ENCODE assay signal across 16 cellular contexts in the genomic region with DNA sequence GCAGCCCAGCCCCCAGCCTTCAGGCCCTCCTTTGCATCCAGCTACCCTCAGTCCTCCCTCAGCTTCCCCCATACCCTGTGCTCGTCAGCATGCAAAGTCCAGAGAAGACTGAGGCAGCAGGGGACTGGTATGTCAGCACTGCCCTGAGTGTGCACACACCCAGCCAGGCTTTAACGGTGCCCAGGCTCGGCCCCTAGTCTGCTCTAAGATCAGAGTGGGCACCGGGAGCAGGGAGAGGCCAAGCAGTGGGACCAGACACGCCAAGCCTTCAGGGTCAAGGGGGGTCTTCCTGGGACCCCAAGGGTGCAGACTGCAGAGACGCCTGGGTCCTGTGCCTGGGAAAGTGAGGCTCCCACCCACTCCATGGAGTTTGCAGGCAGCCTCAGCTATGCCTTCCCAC.
DNase-seq lines count a peak whose midpoint lies in the region; ATAC-seq, FAIRE-seq and TF ChIP-seq lines count a peak whose summit lies in the region.
"Had no signal": no experiment of that assay in that cellular context is flagged by ENCODE, and none has a peak within 500 bp of the region (broad histone marks: within the 10 kb centered on the region; RNA-seq: fewer than 3 reads in every experiment).

No MANE protein-coding gene starts in this region.

- H3K27me3 Mint-ChIP-seq in stimulated activated memory B cell treated with anti-CD40 and anti-IgM and Interleukin-4, amounts not matched to agents 10 μg/mL and 1 μg/mL and 100 μg/mL, for 72 hours = peaks cover 30% of the 10 kb centered on the region
- no peaks in the 10 kb centered on the region for H3K27me3 Mint-ChIP-seq in CD8-positive, alpha-beta T cell (ENCODE audit: low read depth)

- H3K4me2 ChIP-seq in H1 (ENCODE audit: insufficient read depth in 1 of 2, low read depth in 2 of 2, low read length in 2 of 2) (no peak overlapping the region), neuronal stem cell (ENCODE audit: insufficient read depth, low read length, poor library complexity, severe bottlenecking) (no peak overlapping the region)

- H3K79me2 ChIP-seq in H1 (ENCODE audit: control insufficient read depth in 1 of 2, insufficient read depth in 2 of 2, low read length in 2 of 2) = no peaks in the 10 kb centered on the region

- H3K79me1 ChIP-seq in H1 (ENCODE audit: low read depth, low read length) (no peaks in the 10 kb centered on the region), neuronal stem cell (ENCODE audit: low read depth, low read length) (no peaks in the 10 kb centered on the region)

- WGBS in H1 (ENCODE audit: extremely low coverage in 1 of 2, insufficient coverage in 1 of 2, insufficient read length in 1 of 2, insufficient replicate concordance in 2 of 2, low coverage in 1 of 2, low lambda C conversion rate in 2 of 2, missing lambda C conversion rate in 1 of 2), 2 experiments = 100% methylated on average over 4 of the region's 6 CpGs; no CpG with 5 or more reads in 1 of the 2 experiments
- WGBS in neuronal stem cell (ENCODE audit: extremely low coverage in 2 of 2, insufficient read length in 2 of 2, insufficient replicate concordance in 1 of 2), 2 donors = no CpG with 5 or more reads among the region's 6 CpGs

- TF ChIP-seq RAD21 in H1 (IDR thresholded peaks at IDR 0.05 in 1 of 2, conservative IDR thresholded peaks at IDR 0.05 in 1 of 2; ENCODE audit: low read depth in 2 of 2, low read length in 2 of 2) = no peak

- no peak overlapping the region for H2BK5ac ChIP-seq in H1 (ENCODE audit: low read depth, low read length)
- no peak overlapping the region for H2BK5ac ChIP-seq in neuronal stem cell (ENCODE audit: low read length)

- no peak overlapping the region for H4K91ac ChIP-seq in H1 (replicated peaks; ENCODE audit: insufficient read length, low read length)
- H4K91ac ChIP-seq in neuronal stem cell (ENCODE audit: low read depth, low read length, poor library complexity) = no peak overlapping the region

- no peak overlapping the region for H2BK20ac ChIP-seq in H1 (ENCODE audit: low read length)

- H3K56ac ChIP-seq in H1 (replicated peaks; ENCODE audit: insufficient read length, low read depth, low read length) = no peak overlapping the region

- H4K5ac ChIP-seq in H1 (ENCODE audit: insufficient read length, low read depth, low read length) = no peak overlapping the region

- H3K9ac ChIP-seq in H1 (replicated peaks in 1 of 4; ENCODE audit: extremely low read depth in 1 of 4, low read depth in 3 of 4, low read length in 3 of 4) (no peak overlapping the region), neuronal stem cell (ENCODE audit: low read depth, low read length, poor library complexity) (no peak overlapping the region)

- no peak overlapping the region for H2BK120ac ChIP-seq in H1 (replicated peaks; ENCODE audit: low read depth, low read length)
- no peak overlapping the region for H2BK120ac ChIP-seq in neuronal stem cell (ENCODE audit: low read depth, low read length)

- no peak for TF ChIP-seq POLR2A in H1 (IDR thresholded peaks at IDR 0.05; ENCODE audit: control extremely low read depth in 1 of 2, low read depth in 2 of 2, low read length in 2 of 2)

- H2BK12ac ChIP-seq in H1 (ENCODE audit: low read depth, low read length) (no peak overlapping the region), neuronal stem cell (ENCODE audit: low read length) (no peak overlapping the region)

- no TSS peak for BruUV-seq in Panc1 (replicated peaks; lab: Mats Ljungman, UMichigan)

- H3K9me3 ChIP-seq in Panc1 (ENCODE audit: control insufficient read depth, insufficient read depth, low read depth, low read length) (no peaks in the 10 kb centered on the region), H1 (ENCODE audit: insufficient read depth in 2 of 2, low read depth in 1 of 2, low read length in 1 of 2) (no peaks in the 10 kb centered on the region), neuronal stem cell (replicated peaks in 1 of 2; ENCODE audit: control insufficient read depth in 2 of 2, insufficient read depth in 1 of 2, low read depth in 1 of 2, low read length in 2 of 2) (no peaks in the 10 kb centered on the region)
- H3K9me3 ChIP-seq in CD8-positive, alpha-beta T cell (ENCODE audit: low read length) = no peaks in the 10 kb centered on the region
- H3K9me3 ChIP-seq: Caco-2 had no signal

- H3K4me1 Mint-ChIP-seq in stimulated activated memory B cell treated with anti-CD40 and anti-IgM and Interleukin-4, amounts not matched to agents 10 μg/mL and 1 μg/mL and 100 μg/mL, for 72 hours = no peaks in the 10 kb centered on the region
- H3K4me1 Mint-ChIP-seq in CD8-positive, alpha-beta T cell (ENCODE audit: low read depth) = no peaks in the 10 kb centered on the region

- no peak overlapping the region for H2BK15ac ChIP-seq in H1 (ENCODE audit: low read length)
- no peak overlapping the region for H2BK15ac ChIP-seq in neuronal stem cell (ENCODE audit: low read length)

- H3K4ac ChIP-seq in H1 (replicated peaks; ENCODE audit: insufficient read length, low read depth, low read length) (no peak overlapping the region), neuronal stem cell (ENCODE audit: low read length) (no peak overlapping the region)

- H3K9me3 Mint-ChIP-seq in stimulated activated memory B cell treated with anti-CD40 and anti-IgM and Interleukin-4, amounts not matched to agents 10 μg/mL and 1 μg/mL and 100 μg/mL, for 72 hours = no peaks in the 10 kb centered on the region
- H3K9me3 Mint-ChIP-seq in CD8-positive, alpha-beta T cell = no peaks in the 10 kb centered on the region
- H3K9me3 Mint-ChIP-seq: CD4-positive, alpha-beta memory T cell had no signal

- intact Hi-C loops in Panc1 (cut with micrococcal nuclease; ENCODE audit: unreplicated experiment) = loop anchor here (10.0 kb wide), 1 partner anchor 138 kb away; no protein-coding TSS in a partner anchor
- intact Hi-C loops in CD8-positive, alpha-beta T cell (cut with DNase I, micrococcal nuclease) = no loop called here

- H3K4me3 ChIP-seq in Panc1 (ENCODE audit: low read depth in 2 of 2, low read length in 2 of 2) = no peak overlapping the region
- H3K4me3 ChIP-seq in H1 (ENCODE audit: extremely low read depth in 1 of 4, insufficient read depth in 2 of 4, low read depth in 3 of 4, low read length in 4 of 4) = no peak overlapping the region
- H3K4me3 ChIP-seq in neuronal stem cell (ENCODE audit: low read length in 2 of 2) = no peak overlapping the region
- no peak overlapping the region for H3K4me3 ChIP-seq in CD8-positive, alpha-beta T cell (ENCODE audit: low read depth, low read length)

- H3K27ac ChIP-seq in Panc1 (ENCODE audit: low read length) (no peak overlapping the region), H1 (ENCODE audit: low read depth, low read length) (no peak overlapping the region), neuronal stem cell (replicated peaks; ENCODE audit: low read length) (no peak overlapping the region)
- no peak overlapping the region for H3K27ac ChIP-seq in CD8-positive, alpha-beta T cell (ENCODE audit: low read depth, low read length)

- DNase-seq in Panc1 (ENCODE audit: low read depth, low spot score) (no peak), H1 (ENCODE audit: low read depth in 1 of 2, low spot score in 2 of 2) (no peak), neuronal stem cell (ENCODE audit: low spot score) (no peak), omental fat pad (ENCODE audit: low spot score) (no peak), anterior cingulate cortex (lab: John Stamatoyannopoulos, UW) (no peak)
- DNase-seq in CD8-positive, alpha-beta T cell = no peak
- DNase-seq: C1 segment of cervical spinal cord; Caco-2; CD4-positive, alpha-beta memory T cell; DMS153; DND-41; GOT3; H7; HCEC 1CT had no signal

- H3K27ac Mint-ChIP-seq in stimulated activated memory B cell treated with anti-CD40 and anti-IgM and Interleukin-4, amounts not matched to agents 10 μg/mL and 1 μg/mL and 100 μg/mL, for 72 hours = no peak overlapping the region
- no peak overlapping the region for H3K27ac Mint-ChIP-seq in CD8-positive, alpha-beta T cell

- H3K36me3 ChIP-seq in Panc1 (ENCODE audit: control insufficient read depth, insufficient read depth, low read length) (no peaks in the 10 kb centered on the region), H1 (ENCODE audit: control insufficient read depth in 2 of 4, insufficient read depth in 4 of 4, low read length in 3 of 4) (no peaks in the 10 kb centered on the region), neuronal stem cell (replicated peaks in 1 of 2; ENCODE audit: control insufficient read depth in 2 of 2, insufficient read depth in 2 of 2, low read length in 2 of 2) (no peaks in the 10 kb centered on the region)
- H3K36me3 ChIP-seq in CD8-positive, alpha-beta T cell (ENCODE audit: insufficient read depth, low read length) = no peaks in the 10 kb centered on the region

- CTCF ChIA-PET in Panc1 (lab: Charles Lee) = no interaction called here
- CTCF ChIA-PET in H1 (lab: Charles Lee; ENCODE audit: partially characterized antibody) = interaction anchor here (0.6 to 2.1 kb wide), 2 partner anchors 9 to 942 kb away, joined by 3 to 5 read pairs; no protein-coding TSS in a partner anchor
- CTCF ChIA-PET in CD8-positive, alpha-beta T cell (lab: Charles Lee) = no interaction called here

- peak; percentile 42; the same call in 1 of the 2 replicates for ATAC-seq in Panc1
- peak; percentile 35 for ATAC-seq in stimulated activated memory B cell treated with anti-CD40 and anti-IgM and Interleukin-4, amounts not matched to agents 10 μg/mL and 1 μg/mL and 100 μg/mL, for 72 hours
- ATAC-seq in omental fat pad (ENCODE audit: low FRiP score) = no peak
- ATAC-seq in CD8-positive, alpha-beta T cell = no peak

- no peak overlapping the region for H3K14ac ChIP-seq in H1 (ENCODE audit: insufficient read length)
- H3K14ac ChIP-seq in neuronal stem cell (ENCODE audit: low read length) = no peak overlapping the region

- 0 out of 2 replicates have a peak overlapping the region, but pooled peaks have one; percentile 88 for H2AFZ ChIP-seq in H1 (ENCODE audit: low read length)
- peak overlapping the region; percentile 17 for H2AFZ ChIP-seq in neuronal stem cell (ENCODE audit: low read length)

- no peaks in the 10 kb centered on the region for H3K36me3 Mint-ChIP-seq in stimulated activated memory B cell treated with anti-CD40 and anti-IgM and Interleukin-4, amounts not matched to agents 10 μg/mL and 1 μg/mL and 100 μg/mL, for 72 hours
- H3K36me3 Mint-ChIP-seq in CD8-positive, alpha-beta T cell = no peaks in the 10 kb centered on the region
- H3K36me3 Mint-ChIP-seq: CD4-positive, alpha-beta memory T cell had no signal

- H3K4me1 ChIP-seq in Panc1 (ENCODE audit: control insufficient read depth, insufficient read depth, low read length) (no peaks in the 10 kb centered on the region), H1 (replicated peaks in 1 of 4; ENCODE audit: control insufficient read depth in 3 of 4, insufficient read depth in 4 of 4, low read length in 3 of 4) (peaks cover 0 to 4% (median 0%) of the 10 kb centered on the region in 4 experiments; a peak in 1 of 7 replicates), neuronal stem cell (ENCODE audit: control insufficient read depth in 2 of 2, insufficient read depth in 1 of 2, low read depth in 1 of 2, low read length in 2 of 2) (no peaks in the 10 kb centered on the region)
- no peaks in the 10 kb centered on the region for H3K4me1 ChIP-seq in CD8-positive, alpha-beta T cell (ENCODE audit: insufficient read depth, low read length)
- H3K4me1 ChIP-seq: Caco-2 had no signal

- H3K27me3 ChIP-seq in Panc1 (ENCODE audit: control insufficient read depth, insufficient read depth, low read length) (no peaks in the 10 kb centered on the region), H1 (replicated peaks in 1 of 4; ENCODE audit: control insufficient read depth in 3 of 4, extremely low read depth in 1 of 4, insufficient read depth in 3 of 4, low read length in 3 of 4) (no peaks in the 10 kb centered on the region), neuronal stem cell (ENCODE audit: control insufficient read depth in 3 of 3, insufficient read depth in 3 of 3, low read depth in 1 of 3, low read length in 3 of 3) (no peaks in the 10 kb centered on the region)
- H3K27me3 ChIP-seq in CD8-positive, alpha-beta T cell (ENCODE audit: insufficient read depth, low read length) = no peaks in the 10 kb centered on the region

- no peak overlapping the region for H3K23ac ChIP-seq in H1 (ENCODE audit: insufficient read length)
- peak overlapping the region; percentile 10 for H3K23ac ChIP-seq in neuronal stem cell (ENCODE audit: low read depth, low read length, poor library complexity)

- in situ Hi-C loops in Panc1 (cut with HindIII; ENCODE audit: low pct_unique_long_range_greater_than_20kb, low sequenced_read_pairs) = no loop called here

- POLR2A ChIA-PET in Panc1 (lab: Charles Lee) (no interaction called here), H1 (lab: Charles Lee; ENCODE audit: partially characterized antibody) (no interaction called here)
- POLR2A ChIA-PET in CD8-positive, alpha-beta T cell (lab: Charles Lee) = no interaction called here

- H4K20me1 ChIP-seq in H1 (replicated peaks in 1 of 2; ENCODE audit: control insufficient read depth in 1 of 2, insufficient read depth in 2 of 2, low read length in 2 of 2) = no peaks in the 10 kb centered on the region

- H3K18ac ChIP-seq in H1 (ENCODE audit: extremely low read depth, low read length) (no peak overlapping the region; the same call in 1 of the 2 replicates), neuronal stem cell (ENCODE audit: low read length) (peak overlapping the region; percentile 67)

- TF ChIP-seq CTCF in Panc1 (IDR thresholded peaks at IDR 0.05) (no peak), H1 (IDR thresholded peaks at IDR 0.05; ENCODE audit: control extremely low read depth in 1 of 3, insufficient read depth in 1 of 3, low read depth in 1 of 3, low read length in 3 of 3) (no peak), omental fat pad (IDR thresholded peaks at IDR 0.05) (no peak)
- TF ChIP-seq CTCF in CD8-positive, alpha-beta T cell (IDR thresholded peaks at IDR 0.05) = no peak

- no peak for FAIRE-seq in H1 (lab: Jason Lieb, UNC)
- FAIRE-seq: GM12892 had no signal

- TF ChIP-seq EP300 in H1 (IDR thresholded peaks at IDR 0.05; ENCODE audit: borderline replicate concordance in 1 of 2, low read depth in 2 of 2, low read length in 2 of 2) = no peak

- H2AK5ac ChIP-seq in H1 (ENCODE audit: low read depth, low read length) (no peak overlapping the region), neuronal stem cell (ENCODE audit: low read depth, low read length) (no peak overlapping the region)

- no peak overlapping the region for H3K4me3 Mint-ChIP-seq in stimulated activated memory B cell treated with anti-CD40 and anti-IgM and Interleukin-4, amounts not matched to agents 10 μg/mL and 1 μg/mL and 100 μg/mL, for 72 hours
- H3K4me3 Mint-ChIP-seq in CD8-positive, alpha-beta T cell = no peak overlapping the region
- H3K4me3 Mint-ChIP-seq: CD4-positive, alpha-beta memory T cell had no signal

- no peaks in the 10 kb centered on the region; the same call in 1 of the 2 replicates for H3K23me2 ChIP-seq in H1 (ENCODE audit: low read depth, low read length)

- no peak overlapping the region for H4K8ac ChIP-seq in H1 (ENCODE audit: extremely low read depth, insufficient read depth, low read length)
- H4K8ac ChIP-seq in neuronal stem cell (ENCODE audit: low read depth, low read length) = no peak overlapping the region

Comparison
In these comparisons a context has a peak if more than half of its experiments do, and no peak if none do; other contexts are left out.
1. ATAC-seq: peak in Panc1 (single experiment) and stimulated activated memory B cell treated with anti-CD40 and anti-IgM and Interleukin-4, amounts not matched to agents 10 μg/mL and 1 μg/mL and 100 μg/mL, for 72 hours (single experiment); none in omental fat pad (single experiment) and CD8-positive, alpha-beta T cell (single experiment).